ENCODE assay signal across 11 cellular contexts in the genomic region with DNA sequence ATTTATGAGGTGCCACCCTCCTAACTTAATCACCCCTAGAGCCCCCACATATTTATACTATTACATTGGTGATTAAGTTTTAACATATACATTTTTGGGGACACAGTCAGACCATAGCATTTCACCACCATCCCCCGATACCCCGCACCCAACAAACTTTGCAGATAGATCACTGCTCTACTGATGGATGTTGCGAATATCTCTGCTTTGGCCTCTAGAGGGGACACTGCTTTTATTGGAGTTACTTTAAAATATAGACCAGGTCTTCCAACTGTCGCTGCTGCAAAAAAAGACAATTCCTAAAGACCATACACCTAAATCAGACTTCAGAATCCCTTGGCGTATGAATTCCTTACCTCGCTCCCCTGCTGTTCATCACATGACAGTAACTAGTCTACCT.
"Had no signal": no experiment of that assay in that cellular context is flagged by ENCODE, and none has a peak within 500 bp of the region (broad histone marks: within the 10 kb centered on the region; RNA-seq: fewer than 3 reads in every experiment).

No MANE protein-coding gene starts in this region.

- DNase-seq: GM23248, H7, HFFc6, Karpas-422, KBM-7 had no signal

- H3K27ac Mint-ChIP-seq: HFFc6, IgD-negative memory B cell had no signal

- H2AFZ ChIP-seq: GM23248 had no signal

- H3K9me3 ChIP-seq: HAP-1 had no signal

- ATAC-seq: HCT116, HepG2 had no signal

- H3K27ac ChIP-seq: GM23248, HL-60, KMS-11 had no signal

- H3K36me3 Mint-ChIP-seq: IgD-negative memory B cell had no signal

- H3K9ac ChIP-seq: GM23248, KMS-11 had no signal

- FAIRE-seq: HepG2 had no signal

- H3K4me3 ChIP-seq: GM23248, HAP-1 had no signal

- H3K36me3 ChIP-seq: HAP-1 had no signal

- H3K4me1 Mint-ChIP-seq: IgD-negative memory B cell had no signal

- H3K4me2 ChIP-seq: KMS-11 had no signal

- H3K4me3 Mint-ChIP-seq: HFFc6, IgD-negative memory B cell had no signal
